34 cellular contexts compared by ENCODE assay signal in genomic region chr20:37464611-37465010, GRCh38.
"Had no signal": no experiment of that assay in that cellular context is flagged by ENCODE, and none has a peak within 500 bp of the region (broad histone marks: within the 10 kb centered on the region; RNA-seq: fewer than 3 reads in every experiment).

No MANE protein-coding gene starts in this region.

- H3K9me3 Mint-ChIP-seq: activated CD4-positive, alpha-beta memory T cell treated with anti-CD3 and anti-CD28 coated beads for 36 hours; activated naive CD8-positive, alpha-beta T cell treated with anti-CD3 and anti-CD28 coated beads for 36 hours; activated T-helper 1 cell treated with anti-CD3 and anti-CD28 coated beads, Interleukin-12 subunit alpha, Interleukin-12 subunit beta, Interleukin-2, Interleukin-4 antibody, amounts not matched to agents 30 ng/mL and 10 ng/mL and 1 ng/mL, durations not matched to agents 14 hours and 24 hours and 36 hours; stimulated activated memory B cell treated with anti-CD40 and anti-IgM and Interleukin-4, amounts not matched to agents 10 μg/mL and 1 μg/mL and 100 μg/mL, for 72 hours had no signal

- DNase-seq: activated CD4-positive, alpha-beta memory T cell treated with anti-CD3 and anti-CD28 coated beads for 36 hours; activated CD4-positive, alpha-beta T cell treated with anti-CD3 and anti-CD28 coated beads, Interleukin-2, amount 10 ng/mL, durations not matched to agents 24 days and 14 days; activated CD4-positive, CD25-positive, alpha-beta regulatory T cell treated with anti-CD3 and anti-CD28 coated beads, Interleukin-2, amount 50 U/mL, for 72 hours; activated CD8-positive, alpha-beta memory T cell treated with anti-CD3 and anti-CD28 coated beads, Interleukin-2, amount 50 U/mL, for 4 hours; activated effector memory CD4-positive, alpha-beta T cell treated with anti-CD3 and anti-CD28 coated beads, Interleukin-2, amount 50 U/mL, for 16 hours; activated naive CD4-positive, alpha-beta T cell treated with anti-CD3 and anti-CD28 coated beads for 36 hours; activated naive CD8-positive, alpha-beta T cell treated with anti-CD3 and anti-CD28 coated beads for 36 hours; activated T-cell treated with anti-CD3 and anti-CD28 coated beads, Interleukin-2, amount 50 U/mL, for 1 hour; adrenal gland; aorta; body of pancreas; cerebellar nuclear complex; dorsolateral prefrontal cortex; effector memory CD4-positive, alpha-beta T cell; hypothalamus; left ventricle myocardium inferior; right cardiac atrium; stimulated activated CD4-positive, alpha-beta T cell treated with anti-CD3 and anti-CD28 coated beads, Interleukin-12 subunit alpha, Interleukin-12 subunit beta, amount 100 ng/mL, for 4 hours; stimulated activated CD4-positive, alpha-beta T cell treated with anti-CD3 and anti-CD28 coated beads, Interleukin-4, amount 100 ng/mL, for 24 hours; stomach; SW 1271; T-helper 9 cell; thyroid gland had no signal

- H3K27me3 Mint-ChIP-seq: activated naive CD8-positive, alpha-beta T cell treated with anti-CD3 and anti-CD28 coated beads for 36 hours had no signal

- H3K4me3 Mint-ChIP-seq: activated CD4-positive, alpha-beta memory T cell treated with anti-CD3 and anti-CD28 coated beads for 36 hours; activated CD4-positive, alpha-beta T cell treated with anti-CD3 and anti-CD28 coated beads, Interleukin-2, amount 10 ng/mL, durations not matched to agents 24 days and 14 days; activated naive CD4-positive, alpha-beta T cell treated with anti-CD3 and anti-CD28 coated beads for 36 hours; activated naive CD8-positive, alpha-beta T cell treated with anti-CD3 and anti-CD28 coated beads for 36 hours; activated T-helper 1 cell treated with anti-CD3 and anti-CD28 coated beads, Interleukin-12 subunit alpha, Interleukin-12 subunit beta, Interleukin-2, Interleukin-4 antibody, amounts not matched to agents 30 ng/mL and 10 ng/mL and 1 ng/mL, durations not matched to agents 14 hours and 24 hours and 36 hours; neural crest cell; stimulated activated memory B cell treated with anti-CD40 and anti-IgM and Interleukin-4, amounts not matched to agents 10 μg/mL and 1 μg/mL and 100 μg/mL, for 72 hours; T-helper 1 cell treated with Interleukin-12 subunit alpha and Interleukin-12 subunit beta and Interleukin-4 antibody, amounts not matched to agents 30 μg/mL and 1 μg/mL, for 36 hours had no signal

- ATAC-seq: body of pancreas; gastroesophageal sphincter; right cardiac atrium; stimulated activated memory B cell treated with anti-CD40 and anti-IgM and Interleukin-4, amounts not matched to agents 10 μg/mL and 1 μg/mL and 100 μg/mL, for 72 hours had no signal

- H3K36me3 ChIP-seq: adrenal gland, gastroesophageal sphincter, left ventricle myocardium inferior, stomach, thyroid gland, upper lobe of left lung, vagina had no signal

- H3K36me3 Mint-ChIP-seq: activated CD4-positive, alpha-beta memory T cell treated with anti-CD3 and anti-CD28 coated beads for 36 hours; activated naive CD8-positive, alpha-beta T cell treated with anti-CD3 and anti-CD28 coated beads for 36 hours had no signal

- H3K27ac ChIP-seq: adrenal gland, body of pancreas, coronary artery, dorsolateral prefrontal cortex, gastroesophageal sphincter, left ventricle myocardium inferior, skin epidermis, stomach, thyroid gland, upper lobe of left lung, vagina, VCaP had no signal

- H3K4me3 ChIP-seq: adrenal gland, body of pancreas, coronary artery, dorsolateral prefrontal cortex, gastroesophageal sphincter, left ventricle myocardium inferior, lung, skin epidermis, stomach, thyroid gland, upper lobe of left lung, vagina had no signal

- H3K27ac Mint-ChIP-seq: activated CD4-positive, alpha-beta memory T cell treated with anti-CD3 and anti-CD28 coated beads for 36 hours; activated CD4-positive, alpha-beta T cell treated with anti-CD3 and anti-CD28 coated beads, Interleukin-2, amount 10 ng/mL, durations not matched to agents 24 days and 14 days; activated naive CD4-positive, alpha-beta T cell treated with anti-CD3 and anti-CD28 coated beads for 36 hours; activated naive CD8-positive, alpha-beta T cell treated with anti-CD3 and anti-CD28 coated beads for 36 hours; activated T-helper 1 cell treated with anti-CD3 and anti-CD28 coated beads, Interleukin-12 subunit alpha, Interleukin-12 subunit beta, Interleukin-2, Interleukin-4 antibody, amounts not matched to agents 30 ng/mL and 10 ng/mL and 1 ng/mL, durations not matched to agents 14 hours and 24 hours and 36 hours; stimulated activated memory B cell treated with anti-CD40 and anti-IgM and Interleukin-4, amounts not matched to agents 10 μg/mL and 1 μg/mL and 100 μg/mL, for 72 hours; T-helper 1 cell treated with Interleukin-12 subunit alpha and Interleukin-12 subunit beta and Interleukin-4 antibody, amounts not matched to agents 30 μg/mL and 1 μg/mL, for 36 hours had no signal

- H3K4me1 Mint-ChIP-seq: activated CD4-positive, alpha-beta T cell treated with anti-CD3 and anti-CD28 coated beads, Interleukin-2, amount 10 ng/mL, durations not matched to agents 24 days and 14 days; activated naive CD8-positive, alpha-beta T cell treated with anti-CD3 and anti-CD28 coated beads for 36 hours; stimulated activated memory B cell treated with anti-CD40 and anti-IgM and Interleukin-4, amounts not matched to agents 10 μg/mL and 1 μg/mL and 100 μg/mL, for 72 hours had no signal

- H3K27me3 ChIP-seq: adrenal gland, body of pancreas, dorsolateral prefrontal cortex, gastroesophageal sphincter, thyroid gland, upper lobe of left lung, vagina had no signal

- H3K9me3 ChIP-seq: adrenal gland, body of pancreas, gastroesophageal sphincter, thyroid gland, upper lobe of left lung, vagina had no signal

- H3K4me1 ChIP-seq: adrenal gland, body of pancreas, gastroesophageal sphincter, left ventricle myocardium inferior, stomach, thyroid gland, upper lobe of left lung, vagina had no signal
